ENCODE assay signal across 8 cellular contexts in genomic region chr3:194070220-194070633, GRCh38.
A peak's percentile ranks its signal among the peaks of the same experiment; 100 is the strongest.
DNase-seq lines count a peak whose midpoint lies in the region; ATAC-seq and TF ChIP-seq lines count a peak whose summit lies in the region.

No MANE protein-coding gene starts in this region.

- peaks cover 51% of the 10 kb centered on the region for H3K27me3 Mint-ChIP-seq in WTC11 (ENCODE audit: low read depth)

- H3K9me3 ChIP-seq in hepatocyte (ENCODE audit: low read depth) = no peaks in the 10 kb centered on the region
- H3K9me3 ChIP-seq in spleen = peaks cover 0 to 13% (median 0%) of the 10 kb centered on the region in 8 donors
- H3K9me3 ChIP-seq in mucosa of descending colon = no peaks in the 10 kb centered on the region

- intact Hi-C loops in spleen (cut with DNase I; ENCODE audit: low total_unique reads) = no loop called here
- intact Hi-C loops in mucosa of descending colon (cut with DNase I, micrococcal nuclease) = loop anchor here in 1 of 2 donors (10.0 kb wide), 1 partner anchor 65 kb away; the partner anchor contains the start of gene HES1

- ATAC-seq in WTC11 (no peak), mucosa of descending colon (no peak)

- peak overlapping the region; percentile 64 for H3K4me3 Mint-ChIP-seq in WTC11

- no peaks in the 10 kb centered on the region for H3K9me2 ChIP-seq in hepatocyte (replicated peaks; ENCODE audit: insufficient read depth)

- H3K4me1 ChIP-seq in hepatocyte (ENCODE audit: insufficient read depth) = peaks cover 30% of the 10 kb centered on the region
- peaks cover 6 to 27% (median 17%) of the 10 kb centered on the region in 6 donors for H3K4me1 ChIP-seq in spleen
- peaks cover 22% of the 10 kb centered on the region for H3K4me1 ChIP-seq in mucosa of descending colon (ENCODE audit: low read depth)

- H3K36me3 ChIP-seq in hepatocyte (replicated peaks; ENCODE audit: insufficient read depth, low read depth) (no peaks in the 10 kb centered on the region), spleen (no peaks in the 10 kb centered on the region), mucosa of descending colon (ENCODE audit: low read depth) (no peaks in the 10 kb centered on the region)

- TF ChIP-seq CTCF in HFF-Myc (IDR thresholded peaks at IDR 0.05; ENCODE audit: low read depth, low read length, missing control alignments) = no peak
- no peak for TF ChIP-seq CTCF in WTC11 (IDR thresholded peaks at IDR 0.05)
- no peak for TF ChIP-seq CTCF in hepatocyte (IDR thresholded peaks at IDR 0.05; ENCODE audit: poor library complexity)
- no peak for TF ChIP-seq CTCF in spleen (IDR thresholded peaks at IDR 0.05 in 8 of 11, conservative IDR thresholded peaks at IDR 0.05 in 3 of 11)
- TF ChIP-seq CTCF in mucosa of descending colon (IDR thresholded peaks at IDR 0.05) = no peak

- H3K4me1 Mint-ChIP-seq in WTC11 = peaks cover 10% of the 10 kb centered on the region

- peak overlapping the region; percentile 77 for H3K27ac ChIP-seq in hepatocyte
- H3K27ac ChIP-seq in spleen = peak overlapping the region in 6 of 8 donors; percentile 41 to 75 (median 68)

- H3K4me3 ChIP-seq in HFF-Myc (replicated peaks; ENCODE audit: low read depth, low read length) (peak overlapping the region; percentile 37), hepatocyte (no peak overlapping the region), spleen (peak overlapping the region in 6 of 8 donors; percentile 43 to 69 (median 45)), mucosa of descending colon (no peak overlapping the region)

- peaks cover 32% of the 10 kb centered on the region for H3K9me3 Mint-ChIP-seq in WTC11

- 81% methylated on average over 14 of the region's 15 CpGs for WGBS in hepatocyte (ENCODE audit: low lambda C conversion rate, missing lambda C conversion rate)
- WGBS in spleen, 5 donors = 53 to 76% (median 64%) methylated on average over 11 to 15 of the region's 15 CpGs

- H3K79me2 ChIP-seq in hepatocyte = no peaks in the 10 kb centered on the region

- DNase-seq in HFF-Myc (ENCODE audit: extremely low read depth, low read depth) = no peak
- no peak for DNase-seq in WTC11 (ENCODE audit: low spot score)
- no peak for DNase-seq in hepatocyte (ENCODE audit: low spot score)
- no peak for DNase-seq in spleen
- no peak for DNase-seq in T-helper 9 cell
- DNase-seq in stimulated activated naive CD4-positive, alpha-beta T cell treated with Interleukin-2 at 50 U/mL for 16 hours (lab: John Stamatoyannopoulos, UW) = no peak
- no peak for DNase-seq in mucosa of descending colon
- no peak for DNase-seq in stimulated activated CD4-positive, alpha-beta T cell treated with anti-CD3 and anti-CD28 coated beads, Interleukin-4, amount 100 ng/mL, for 1 hour

- TF ChIP-seq POLR2A in spleen (IDR thresholded peaks at IDR 0.05) = no peak

- H3K27ac Mint-ChIP-seq in WTC11 = no peak overlapping the region

- H3K4me2 ChIP-seq in hepatocyte = peak overlapping the region; percentile 95

- H3K27me3 ChIP-seq in hepatocyte (no peaks in the 10 kb centered on the region), spleen (replicated peaks in 1 of 7) (peaks cover 0 to 29% (median 0%) of the 10 kb centered on the region in 7 donors)

- no peaks in the 10 kb centered on the region for H4K20me1 ChIP-seq in hepatocyte (ENCODE audit: insufficient read depth, poor library complexity, severe bottlenecking)

- CTCF ChIA-PET in WTC11 (lab: Charles Lee) = interaction anchor here (1.0 to 1.1 kb wide), 2 partner anchors 217 to 258 kb away, joined by 3 read pairs; no protein-coding TSS in a partner anchor

- H3K36me3 Mint-ChIP-seq in WTC11 = peaks cover 27% of the 10 kb centered on the region

- POLR2A ChIA-PET in WTC11 (lab: Charles Lee) = interaction anchor here (1.3 kb wide), 1 partner anchor 10 kb away, joined by 5 read pairs; no protein-coding TSS in a partner anchor

- peak overlapping the region; percentile 47 for H2AFZ ChIP-seq in hepatocyte

TF ChIP-seq in WTC11, 78 proteins besides CTCF, POLR2A, EP300 and RAD21:
- TF ChIP-seq E2F1 (CRISPR knock-in tag; IDR thresholded peaks at IDR 0.05) = no peak
- TF ChIP-seq ZNF232 (CRISPR knock-in tag; IDR thresholded peaks at IDR 0.05) = 0 out of 2 replicates have a peak, but pooled peaks have one; percentile 46
- TF ChIP-seq MYBL2 (CRISPR knock-in tag; IDR thresholded peaks at IDR 0.05) = no peak
- TF ChIP-seq MXD4 (CRISPR knock-in tag; IDR thresholded peaks at IDR 0.05; ENCODE audit: borderline replicate concordance) = no peak
- no peak for TF ChIP-seq SP1 (CRISPR knock-in tag; conservative IDR thresholded peaks at IDR 0.05)
- no peak for TF ChIP-seq TEAD4 (CRISPR knock-in tag; IDR thresholded peaks at IDR 0.05)
- TF ChIP-seq FOXJ3 (CRISPR knock-in tag; IDR thresholded peaks at IDR 0.05; ENCODE audit: borderline replicate concordance) = 0 out of 2 replicates have a peak, but pooled peaks have one; percentile 31
- no peak for TF ChIP-seq FOXP1 (CRISPR knock-in tag; IDR thresholded peaks at IDR 0.05; ENCODE audit: borderline replicate concordance)
- TF ChIP-seq ZNF281 (CRISPR knock-in tag; IDR thresholded peaks at IDR 0.05) = peak; percentile 91; the same call in 1 of the 2 replicates
- TF ChIP-seq AFF4 (CRISPR knock-in tag; IDR thresholded peaks at IDR 0.05; ENCODE audit: borderline replicate concordance) = no peak
- TF ChIP-seq CREM (CRISPR knock-in tag; IDR thresholded peaks at IDR 0.05) = no peak
- 0 out of 2 replicates have a peak, but pooled peaks have one; percentile 34 for TF ChIP-seq ATF1 (CRISPR knock-in tag; IDR thresholded peaks at IDR 0.05)
- TF ChIP-seq NR2C2 (CRISPR knock-in tag; IDR thresholded peaks at IDR 0.05) = peak; percentile 64; the same call in 1 of the 2 replicates

Comparison
In these comparisons a context has a peak if more than half of its experiments do, and no peak if none do; other contexts are left out.
1. H3K4me3 ChIP-seq: peak in HFF-Myc (single experiment) and spleen (6 of 8); none in hepatocyte (single experiment) and mucosa of descending colon (single experiment).